In genomic region chr2:219995409-219995808, GRCh38 we compare ENCODE assay signal across 28 cellular contexts.
"Had no signal": no experiment of that assay in that cellular context is flagged by ENCODE, and none has a peak within 500 bp of the region (broad histone marks: within the 10 kb centered on the region; RNA-seq: fewer than 3 reads in every experiment).

No MANE protein-coding gene starts in this region.

- H3K36me3 Mint-ChIP-seq: immature natural killer cell; naive thymus-derived CD4-positive, alpha-beta T cell had no signal

- H3K36me3 ChIP-seq: gastroesophageal sphincter, heart right ventricle, prostate gland, right atrium auricular region, suprapubic skin, vagina had no signal

- H3K27me3 ChIP-seq: foreskin keratinocyte, gastroesophageal sphincter, right atrium auricular region, suprapubic skin, vagina had no signal

- H3K4me2 ChIP-seq: smooth muscle cell had no signal

- H3K27ac ChIP-seq: dorsolateral prefrontal cortex, epithelial cell of prostate, foreskin keratinocyte, gastroesophageal sphincter, heart right ventricle, prostate gland, right atrium auricular region, suprapubic skin, vagina had no signal

- H3K4me3 ChIP-seq: dorsolateral prefrontal cortex, gastroesophageal sphincter, heart right ventricle, lung, prostate gland, right atrium auricular region, smooth muscle cell, suprapubic skin, vagina had no signal

- DNase-seq: cerebellar nuclear complex; dorsolateral prefrontal cortex; effector CD8-positive, alpha-beta T cell; endodermal cell; foreskin keratinocyte; glutamatergic neuron; heart right ventricle; hypothalamus; immature natural killer cell; islet precursor cell; mesendoderm; midbrain; naive thymus-derived CD4-positive, alpha-beta T cell; stimulated activated CD4-positive, alpha-beta T cell treated with anti-CD3 and anti-CD28 coated beads, Interleukin-12 subunit alpha, Interleukin-12 subunit beta, amount 100 ng/mL, for 4 hours; stimulated activated CD4-positive, alpha-beta T cell treated with anti-CD3 and anti-CD28 coated beads, Interleukin-1b, Interleukin-23, amount 100 ng/mL, for 48 hours; stimulated activated CD4-positive, alpha-beta T cell treated with anti-CD3 and anti-CD28 coated beads, Interleukin-4, amount 100 ng/mL, for 1 hour; stimulated activated CD8-positive, alpha-beta memory T cell treated with anti-CD3 and anti-CD28 coated beads, Interleukin-4, amount 100 ng/mL, for 48 hours; stimulated activated naive CD4-positive, alpha-beta T cell; stimulated activated naive CD8-positive, alpha-beta T cell treated with anti-CD3 and anti-CD28 coated beads, Interleukin-15, amount 100 ng/mL, for 72 hours; trophoblast cell had no signal

- H3K9me3 ChIP-seq: gastroesophageal sphincter, heart right ventricle, prostate gland, right atrium auricular region, suprapubic skin, vagina had no signal

- H3K4me3 Mint-ChIP-seq: endodermal cell; immature natural killer cell; naive thymus-derived CD4-positive, alpha-beta T cell; stimulated activated naive CD8-positive, alpha-beta T cell treated with anti-CD3 and anti-CD28 coated beads, Interleukin-15, amount 100 ng/mL, for 72 hours had no signal

- H3K9me3 Mint-ChIP-seq: endodermal cell; stimulated activated naive CD8-positive, alpha-beta T cell treated with anti-CD3 and anti-CD28 coated beads, Interleukin-15, amount 100 ng/mL, for 72 hours had no signal

- H3K4me1 Mint-ChIP-seq: endodermal cell; immature natural killer cell; naive thymus-derived CD4-positive, alpha-beta T cell; stimulated activated naive CD8-positive, alpha-beta T cell treated with anti-CD3 and anti-CD28 coated beads, Interleukin-15, amount 100 ng/mL, for 72 hours had no signal

- H3K4me1 ChIP-seq: foreskin keratinocyte, gastroesophageal sphincter, prostate gland, vagina had no signal

- H3K27ac Mint-ChIP-seq: endodermal cell; immature natural killer cell; naive thymus-derived CD4-positive, alpha-beta T cell had no signal

- H3K27me3 Mint-ChIP-seq: stimulated activated naive CD8-positive, alpha-beta T cell treated with anti-CD3 and anti-CD28 coated beads, Interleukin-15, amount 100 ng/mL, for 72 hours had no signal
